8 cellular contexts compared by ENCODE assay signal in genomic region chr5:124021066-124021641, GRCh38.
"Had no signal": no experiment of that assay in that cellular context is flagged by ENCODE, and none has a peak within 500 bp of the region (broad histone marks: within the 10 kb centered on the region; RNA-seq: fewer than 3 reads in every experiment).

No MANE protein-coding gene starts in this region.

- DNase-seq: activated CD4-positive, CD25-positive, alpha-beta regulatory T cell treated with anti-CD3 and anti-CD28 coated beads, Interleukin-2, amount 50 U/mL, for 72 hours; activated naive CD8-positive, alpha-beta T cell treated with anti-CD3 and anti-CD28 coated beads, Interleukin-2, amount 10 ng/mL, durations not matched to agents 7 days and 5 days; left ventricle myocardium inferior; nucleus accumbens; right cardiac atrium; stimulated activated naive CD8-positive, alpha-beta T cell treated with anti-CD3 and anti-CD28 coated beads, Interleukin-15, Interleukin-2, amounts not matched to agents 100 U/mL and 50 U/mL, for 24 hours; transverse colon had no signal

- H3K36me3 ChIP-seq: breast epithelium, left ventricle myocardium inferior, transverse colon had no signal

- H3K27me3 ChIP-seq: breast epithelium, transverse colon had no signal

- ATAC-seq: right cardiac atrium; stimulated activated naive CD8-positive, alpha-beta T cell treated with anti-CD3 and anti-CD28 coated beads, Interleukin-15, Interleukin-2, amounts not matched to agents 100 U/mL and 50 U/mL, for 24 hours had no signal

- H3K4me3 ChIP-seq: breast epithelium, left ventricle myocardium inferior, transverse colon had no signal

- H3K9me3 ChIP-seq: breast epithelium, transverse colon had no signal

- H3K4me1 ChIP-seq: breast epithelium, left ventricle myocardium inferior, transverse colon had no signal

- H3K27ac ChIP-seq: breast epithelium, left ventricle myocardium inferior, transverse colon had no signal
